In genomic region chr13:54210397-54211050, GRCh38 we compare ENCODE assay signal across 1 cellular context.
TF ChIP-seq lines count a peak whose summit lies in the region.

No MANE protein-coding gene starts in this region.

TF ChIP-seq in WTC11, 78 proteins besides CTCF, POLR2A, EP300 and RAD21 (continued from another document):
- no peak for TF ChIP-seq FOXP1 (CRISPR knock-in tag; IDR thresholded peaks at IDR 0.05; ENCODE audit: borderline replicate concordance)
